3 cellular contexts compared by ENCODE assay signal in genomic region chr1:109197163-109198042, GRCh38.
TF ChIP-seq lines count a peak whose summit lies in the region.

No MANE protein-coding gene starts in this region.

TF ChIP-seq in HEK293, 187 proteins besides CTCF, POLR2A, EP300 and RAD21 (continued from another document and continues in another):
- TF ChIP-seq, protein P1, sequence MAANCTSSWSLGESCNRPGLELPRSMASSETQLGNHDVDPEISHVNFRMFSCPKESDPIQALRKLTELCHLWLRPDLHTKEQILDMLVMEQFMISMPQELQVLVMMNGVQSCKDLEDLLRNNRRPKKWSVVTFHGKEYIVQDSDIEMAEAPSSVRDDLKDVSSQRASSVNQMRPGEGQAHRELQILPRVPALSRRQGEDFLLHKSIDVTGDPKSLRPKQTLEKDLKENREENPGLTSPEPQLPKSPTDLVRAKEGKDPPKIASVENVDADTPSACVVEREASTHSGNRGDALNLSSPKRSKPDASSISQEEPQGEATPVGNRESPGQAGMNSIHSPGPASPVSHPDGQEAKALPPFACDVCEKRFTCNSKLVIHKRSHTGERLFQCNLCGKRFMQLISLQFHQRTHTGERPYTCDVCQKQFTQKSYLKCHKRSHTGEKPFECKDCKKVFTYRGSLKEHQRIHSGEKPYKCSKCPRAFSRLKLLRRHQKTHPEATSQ (tag by site-specific recombination; IDR thresholded peaks at IDR 0.05): no peak
- no peak for TF ChIP-seq ZNF133 (tag by site-specific recombination; IDR thresholded peaks at IDR 0.05)
- no peak for TF ChIP-seq GLI2 (tag by site-specific recombination; IDR thresholded peaks at IDR 0.05; ENCODE audit: borderline replicate concordance, low read depth)
- TF ChIP-seq, protein P2, sequence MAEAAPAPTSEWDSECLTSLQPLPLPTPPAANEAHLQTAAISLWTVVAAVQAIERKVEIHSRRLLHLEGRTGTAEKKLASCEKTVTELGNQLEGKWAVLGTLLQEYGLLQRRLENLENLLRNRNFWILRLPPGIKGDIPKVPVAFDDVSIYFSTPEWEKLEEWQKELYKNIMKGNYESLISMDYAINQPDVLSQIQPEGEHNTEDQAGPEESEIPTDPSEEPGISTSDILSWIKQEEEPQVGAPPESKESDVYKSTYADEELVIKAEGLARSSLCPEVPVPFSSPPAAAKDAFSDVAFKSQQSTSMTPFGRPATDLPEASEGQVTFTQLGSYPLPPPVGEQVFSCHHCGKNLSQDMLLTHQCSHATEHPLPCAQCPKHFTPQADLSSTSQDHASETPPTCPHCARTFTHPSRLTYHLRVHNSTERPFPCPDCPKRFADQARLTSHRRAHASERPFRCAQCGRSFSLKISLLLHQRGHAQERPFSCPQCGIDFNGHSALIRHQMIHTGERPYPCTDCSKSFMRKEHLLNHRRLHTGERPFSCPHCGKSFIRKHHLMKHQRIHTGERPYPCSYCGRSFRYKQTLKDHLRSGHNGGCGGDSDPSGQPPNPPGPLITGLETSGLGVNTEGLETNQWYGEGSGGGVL (tag by site-specific recombination; IDR thresholded peaks at IDR 0.05): peak; percentile 60
- TF ChIP-seq ZNF558 (tag by site-specific recombination; IDR thresholded peaks at IDR 0.05): no peak
- TF ChIP-seq EGR2 (tag by site-specific recombination; IDR thresholded peaks at IDR 0.05; ENCODE audit: low read depth): peak; percentile 59; the same call in 1 of the 2 replicates
- TF ChIP-seq ZNF843 (tag by site-specific recombination; IDR thresholded peaks at IDR 0.05): no peak
- TF ChIP-seq PATZ1 (tag by site-specific recombination; IDR thresholded peaks at IDR 0.05): no peak
- TF ChIP-seq ZNF121 (tag by site-specific recombination; IDR thresholded peaks at IDR 0.05): no peak
- no peak for TF ChIP-seq ZNF707 (tag by site-specific recombination; IDR thresholded peaks at IDR 0.05)
- peak; percentile 49; the same call in 1 of the 2 replicates for TF ChIP-seq ZNF629 (tag by site-specific recombination; IDR thresholded peaks at IDR 0.05)
- peak; percentile 69 for TF ChIP-seq ZFHX2 (tag by site-specific recombination; conservative IDR thresholded peaks at IDR 0.05)
- TF ChIP-seq KLF10 (tag by site-specific recombination; IDR thresholded peaks at IDR 0.05): no peak
- TF ChIP-seq GFI1B (tag by site-specific recombination; IDR thresholded peaks at IDR 0.05): no peak
- no peak for TF ChIP-seq ZNF239 (tag by site-specific recombination; IDR thresholded peaks at IDR 0.05)
- TF ChIP-seq ZNF510 (tag by site-specific recombination; IDR thresholded peaks at IDR 0.05; ENCODE audit: insufficient replicate concordance): no peak
- TF ChIP-seq ZNF366 (tag by site-specific recombination; conservative IDR thresholded peaks at IDR 0.05): no peak
- TF ChIP-seq PRDM1 (tag by site-specific recombination; IDR thresholded peaks at IDR 0.05): no peak

TF ChIP-seq in GM12878, 131 proteins besides CTCF, POLR2A, EP300 and RAD21 (continued from another document):
- no peak for TF ChIP-seq SUPT20H (IDR thresholded peaks at IDR 0.05; ENCODE audit: borderline replicate concordance, control insufficient read depth, low read depth, low read length)
- no peak for TF ChIP-seq SREBF2 (IDR thresholded peaks at IDR 0.05; ENCODE audit: low read length)
- no peak for TF ChIP-seq SMC3 (IDR thresholded peaks at IDR 0.05; ENCODE audit: borderline replicate concordance, low read length)
- TF ChIP-seq HDAC2 (IDR thresholded peaks at IDR 0.05): no peak
- TF ChIP-seq ESRRA (IDR thresholded peaks at IDR 0.05; ENCODE audit: low read length): no peak
- TF ChIP-seq STAT3 (IDR thresholded peaks at IDR 0.05; ENCODE audit: low read depth, low read length): no peak

TF ChIP-seq in HepG2, 621 proteins besides CTCF, POLR2A, EP300 and RAD21 (continued from another document and continues in another):
- TF ChIP-seq ZNF746 (CRISPR knock-in tag; IDR thresholded peaks at IDR 0.05) (no peak), MAZ (IDR thresholded peaks at IDR 0.05; ENCODE audit: borderline replicate concordance, low read depth, low read length) (no peak), MAZ (CRISPR knock-in tag; IDR thresholded peaks at IDR 0.05; ENCODE audit: low read depth) (no peak), GATAD2A (CRISPR knock-in tag; IDR thresholded peaks at IDR 0.05) (0 out of 2 replicates have a peak, but pooled peaks have one; percentile 21), RBM22 (optimal IDR thresholded peaks at IDR 0.05; ENCODE audit: low read length) (no peak), DR1 (CRISPR knock-in tag; IDR thresholded peaks at IDR 0.05) (no peak), ZNF207 (IDR thresholded peaks at IDR 0.05; ENCODE audit: borderline replicate concordance) (no peak), ZNF891 (CRISPR knock-in tag; IDR thresholded peaks at IDR 0.05) (no peak), ONECUT2 (CRISPR knock-in tag; IDR thresholded peaks at IDR 0.05) (no peak), LRRFIP1 (CRISPR knock-in tag; conservative IDR thresholded peaks at IDR 0.05) (no peak), ZSCAN12 (CRISPR knock-in tag; IDR thresholded peaks at IDR 0.05) (no peak), CREB1 (IDR thresholded peaks at IDR 0.05) (peak; percentile 37; the same call in 1 of the 2 replicates), CREB1 (CRISPR knock-in tag; IDR thresholded peaks at IDR 0.05) (peak; percentile 61), TSC22D2 (CRISPR knock-in tag; IDR thresholded peaks at IDR 0.05; ENCODE audit: borderline replicate concordance) (no peak), DMAP1 (CRISPR knock-in tag; IDR thresholded peaks at IDR 0.05) (no peak), KAT2B (IDR thresholded peaks at IDR 0.05; ENCODE audit: borderline replicate concordance, low read depth, low read length) (no peak), ZBTB14 (CRISPR knock-in tag; IDR thresholded peaks at IDR 0.05) (no peak), SMC3 (IDR thresholded peaks at IDR 0.05; ENCODE audit: low read length) (no peak), ZNF781 (CRISPR knock-in tag; IDR thresholded peaks at IDR 0.05; ENCODE audit: borderline replicate concordance, not compliant biosample characterization) (no peak), ZNF569 (CRISPR knock-in tag; IDR thresholded peaks at IDR 0.05; ENCODE audit: borderline replicate concordance) (no peak), NR2F1 (CRISPR knock-in tag; IDR thresholded peaks at IDR 0.05) (peak in 1 of 2 experiments; percentile 73; a peak in 1 of 4 replicates), ZFP1 (CRISPR knock-in tag; IDR thresholded peaks at IDR 0.05) (no peak), ZNF292 (CRISPR knock-in tag; IDR thresholded peaks at IDR 0.05; ENCODE audit: borderline replicate concordance, low read depth) (peak; percentile 37; the same call in 1 of the 2 replicates), KDM4B (CRISPR knock-in tag; IDR thresholded peaks at IDR 0.05) (no peak), NR2C2 (CRISPR knock-in tag; IDR thresholded peaks at IDR 0.05; ENCODE audit: borderline replicate concordance) (0 out of 2 replicates have a peak, but pooled peaks have one; percentile 16), ISX (CRISPR knock-in tag; conservative IDR thresholded peaks at IDR 0.05) (no peak), MBD4 (IDR thresholded peaks at IDR 0.05; ENCODE audit: borderline replicate concordance, low read length) (no peak), MTF2 (CRISPR knock-in tag; IDR thresholded peaks at IDR 0.05; ENCODE audit: borderline replicate concordance) (no peak), SP140L (CRISPR knock-in tag; IDR thresholded peaks at IDR 0.05; ENCODE audit: borderline replicate concordance) (no peak), ZNF3 (CRISPR knock-in tag; IDR thresholded peaks at IDR 0.05) (peak; percentile 63; the same call in 1 of the 2 replicates), PCBP2 (optimal IDR thresholded peaks at IDR 0.05; ENCODE audit: low read depth, low read length, poor library complexity, severe bottlenecking) (no peak), BCL6 (CRISPR knock-in tag; IDR thresholded peaks at IDR 0.05) (no peak), AHR (CRISPR knock-in tag; IDR thresholded peaks at IDR 0.05) (no peak), FOXA3 (CRISPR knock-in tag; IDR thresholded peaks at IDR 0.05) (no peak), ZNF775 (CRISPR knock-in tag; IDR thresholded peaks at IDR 0.05; ENCODE audit: borderline replicate concordance) (no peak)
- TF ChIP-seq, protein P3, sequence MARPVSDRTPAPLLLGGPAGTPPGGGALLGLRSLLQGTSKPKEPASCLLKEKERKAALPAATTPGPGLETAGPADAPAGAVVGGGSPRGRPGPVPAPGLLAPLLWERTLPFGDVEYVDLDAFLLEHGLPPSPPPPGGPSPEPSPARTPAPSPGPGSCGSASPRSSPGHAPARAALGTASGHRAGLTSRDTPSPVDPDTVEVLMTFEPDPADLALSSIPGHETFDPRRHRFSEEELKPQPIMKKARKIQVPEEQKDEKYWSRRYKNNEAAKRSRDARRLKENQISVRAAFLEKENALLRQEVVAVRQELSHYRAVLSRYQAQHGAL (CRISPR knock-in tag; IDR thresholded peaks at IDR 0.05; ENCODE audit: not compliant biosample characterization): no peak
- TF ChIP-seq, protein P4, sequence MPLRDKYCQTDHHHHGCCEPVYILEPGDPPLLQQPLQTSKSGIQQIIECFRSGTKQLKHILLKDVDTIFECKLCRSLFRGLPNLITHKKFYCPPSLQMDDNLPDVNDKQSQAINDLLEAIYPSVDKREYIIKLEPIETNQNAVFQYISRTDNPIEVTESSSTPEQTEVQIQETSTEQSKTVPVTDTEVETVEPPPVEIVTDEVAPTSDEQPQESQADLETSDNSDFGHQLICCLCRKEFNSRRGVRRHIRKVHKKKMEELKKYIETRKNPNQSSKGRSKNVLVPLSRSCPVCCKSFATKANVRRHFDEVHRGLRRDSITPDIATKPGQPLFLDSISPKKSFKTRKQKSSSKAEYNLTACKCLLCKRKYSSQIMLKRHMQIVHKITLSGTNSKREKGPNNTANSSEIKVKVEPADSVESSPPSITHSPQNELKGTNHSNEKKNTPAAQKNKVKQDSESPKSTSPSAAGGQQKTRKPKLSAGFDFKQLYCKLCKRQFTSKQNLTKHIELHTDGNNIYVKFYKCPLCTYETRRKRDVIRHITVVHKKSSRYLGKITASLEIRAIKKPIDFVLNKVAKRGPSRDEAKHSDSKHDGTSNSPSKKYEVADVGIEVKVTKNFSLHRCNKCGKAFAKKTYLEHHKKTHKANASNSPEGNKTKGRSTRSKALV (CRISPR knock-in tag; IDR thresholded peaks at IDR 0.05): no peak
- TF ChIP-seq, protein P5, sequence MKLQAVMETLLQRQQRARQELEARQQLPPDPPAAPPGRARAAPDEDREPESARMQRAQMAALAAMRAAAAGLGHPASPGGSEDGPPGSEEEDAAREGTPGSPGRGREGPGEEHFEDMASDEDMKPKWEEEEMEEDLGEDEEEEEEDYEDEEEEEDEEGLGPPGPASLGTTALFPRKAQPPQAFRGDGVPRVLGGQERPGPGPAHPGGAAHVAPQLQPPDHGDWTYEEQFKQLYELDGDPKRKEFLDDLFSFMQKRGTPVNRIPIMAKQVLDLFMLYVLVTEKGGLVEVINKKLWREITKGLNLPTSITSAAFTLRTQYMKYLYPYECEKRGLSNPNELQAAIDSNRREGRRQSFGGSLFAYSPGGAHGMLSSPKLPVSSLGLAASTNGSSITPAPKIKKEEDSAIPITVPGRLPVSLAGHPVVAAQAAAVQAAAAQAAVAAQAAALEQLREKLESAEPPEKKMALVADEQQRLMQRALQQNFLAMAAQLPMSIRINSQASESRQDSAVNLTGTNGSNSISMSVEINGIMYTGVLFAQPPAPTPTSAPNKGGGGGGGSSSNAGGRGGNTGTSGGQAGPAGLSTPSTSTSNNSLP (IDR thresholded peaks at IDR 0.05; ENCODE audit: low read depth, low read length): 0 out of 2 replicates have a peak, but pooled peaks have one; percentile 26
- TF ChIP-seq, protein P6, sequence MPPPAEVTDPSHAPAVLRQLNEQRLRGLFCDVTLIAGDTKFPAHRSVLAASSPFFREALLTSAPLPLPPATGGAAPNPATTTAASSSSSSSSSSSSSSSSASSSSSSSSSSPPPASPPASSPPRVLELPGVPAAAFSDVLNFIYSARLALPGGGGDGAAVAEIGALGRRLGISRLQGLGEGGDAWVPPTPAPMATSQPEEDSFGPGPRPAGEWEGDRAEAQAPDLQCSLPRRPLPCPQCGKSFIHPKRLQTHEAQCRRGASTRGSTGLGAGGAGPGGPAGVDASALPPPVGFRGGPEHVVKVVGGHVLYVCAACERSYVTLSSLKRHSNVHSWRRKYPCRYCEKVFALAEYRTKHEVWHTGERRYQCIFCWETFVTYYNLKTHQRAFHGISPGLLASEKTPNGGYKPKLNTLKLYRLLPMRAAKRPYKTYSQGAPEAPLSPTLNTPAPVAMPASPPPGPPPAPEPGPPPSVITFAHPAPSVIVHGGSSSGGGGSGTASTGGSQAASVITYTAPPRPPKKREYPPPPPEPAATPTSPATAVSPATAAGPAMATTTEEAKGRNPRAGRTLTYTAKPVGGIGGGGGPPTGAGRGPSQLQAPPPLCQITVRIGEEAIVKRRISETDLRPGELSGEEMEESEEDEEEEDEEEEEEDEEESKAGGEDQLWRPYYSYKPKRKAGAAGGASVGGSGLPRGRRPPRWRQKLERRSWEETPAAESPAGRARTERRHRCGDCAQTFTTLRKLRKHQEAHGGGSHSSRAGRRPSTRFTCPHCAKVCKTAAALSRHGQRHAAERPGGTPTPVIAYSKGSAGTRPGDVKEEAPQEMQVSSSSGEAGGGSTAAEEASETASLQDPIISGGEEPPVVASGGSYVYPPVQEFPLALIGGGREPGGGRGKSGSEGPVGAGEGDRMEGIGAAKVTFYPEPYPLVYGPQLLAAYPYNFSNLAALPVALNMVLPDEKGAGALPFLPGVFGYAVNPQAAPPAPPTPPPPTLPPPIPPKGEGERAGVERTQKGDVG (CRISPR knock-in tag; IDR thresholded peaks at IDR 0.05; ENCODE audit: borderline replicate concordance): no peak
